In the genomic region with DNA sequence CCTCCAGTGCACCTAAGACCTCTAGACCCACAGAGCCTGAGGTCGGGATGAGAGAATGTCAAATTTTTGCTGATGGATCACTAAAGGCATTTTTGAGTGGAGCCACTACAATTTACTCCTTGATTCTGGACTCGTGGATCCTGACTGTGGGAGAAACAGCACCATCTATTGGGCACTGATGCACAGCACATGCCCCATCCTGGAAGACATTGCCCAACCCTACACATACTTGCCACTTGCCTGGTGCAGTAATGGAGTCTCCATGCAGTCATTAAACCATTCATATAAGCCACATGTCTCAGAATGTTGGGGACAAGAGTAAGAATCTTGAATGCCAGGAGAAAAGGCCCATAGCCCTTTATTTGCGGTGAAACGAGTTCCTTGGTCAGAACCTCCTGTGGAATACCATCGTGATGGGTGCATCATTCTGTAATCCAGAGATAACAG, we compare ENCODE assay signal across 8 cellular contexts.
DNase-seq lines count a peak whose midpoint lies in the region; ATAC-seq, FAIRE-seq and TF ChIP-seq lines count a peak whose summit lies in the region.

No MANE protein-coding gene starts in this region.

- DNase-seq in BJ (ENCODE audit: low read depth), result no peak
- no peak for DNase-seq in GM12892 (ENCODE audit: insufficient read length)
- no peak for DNase-seq in Panc1 (ENCODE audit: low read depth, low spot score)
- peak; percentile 33 for DNase-seq in astrocyte of the spinal cord (ENCODE audit: low read depth, low spot score)
- peak in 1 of 3 donors; percentile 42 for DNase-seq in immature natural killer cell
- DNase-seq in stimulated activated CD4-positive, alpha-beta T cell treated with anti-CD3 and anti-CD28 coated beads, Interleukin-1b, Interleukin-23, amount 100 ng/mL, for 48 hours, result peak; percentile 14

- in situ Hi-C loops in Panc1 (cut with HindIII; ENCODE audit: low pct_unique_long_range_greater_than_20kb, low sequenced_read_pairs), result no loop called here
- in situ Hi-C loops in astrocyte of the spinal cord (cut with HindIII; ENCODE audit: low sequenced_read_pairs), result no loop called here

- H3K27ac ChIP-seq in Panc1 (ENCODE audit: low read length), result no peak overlapping the region

- no peaks in the 10 kb centered on the region for H3K4me1 ChIP-seq in Panc1 (ENCODE audit: control insufficient read depth, insufficient read depth, low read length)

- POLR2A ChIA-PET in BJ (lab: Charles Lee) (no interaction called here), Panc1 (lab: Charles Lee) (no interaction called here)

- H3K36me3 ChIP-seq in BJ (ENCODE audit: control insufficient read depth, insufficient read depth, low read length) (no peaks in the 10 kb centered on the region), Panc1 (ENCODE audit: control insufficient read depth, insufficient read depth, low read length) (no peaks in the 10 kb centered on the region)

- H3K9me3 ChIP-seq in Panc1 (ENCODE audit: control insufficient read depth, insufficient read depth, low read depth, low read length), result no peaks in the 10 kb centered on the region

- intact Hi-C loops in Panc1 (cut with micrococcal nuclease; ENCODE audit: unreplicated experiment), result no loop called here

- H3K4me1 Mint-ChIP-seq in immature natural killer cell, result peaks cover 59 to 80% of the 10 kb centered on the region in 2 donors

- CTCF ChIA-PET in BJ (lab: Yijun Ruan, JAX), result interaction anchor here (0.7 to 4.7 kb wide), 4 partner anchors 38 to 160 kb away, joined by 3 to 29 read pairs (median 3); no protein-coding TSS in a partner anchor
- CTCF ChIA-PET in Panc1 (lab: Charles Lee), result no interaction called here

- no peak overlapping the region for H3K4me3 ChIP-seq in BJ (ENCODE audit: low read depth, low read length)
- H3K4me3 ChIP-seq in Panc1 (ENCODE audit: low read depth in 2 of 2, low read length in 2 of 2), result no peak overlapping the region
- no peak overlapping the region for H3K4me3 ChIP-seq in astrocyte of the spinal cord (ENCODE audit: low read depth, low read length)

- no TSS peak for BruUV-seq in Panc1 (replicated peaks; lab: Mats Ljungman, UMichigan)

- peak overlapping the region in 4 of 5 donors; percentile 22 to 74 (median 61) for H3K4me3 Mint-ChIP-seq in immature natural killer cell

- no peaks in the 10 kb centered on the region for H3K9me3 Mint-ChIP-seq in immature natural killer cell

- no peaks in the 10 kb centered on the region for H3K36me3 Mint-ChIP-seq in immature natural killer cell

- peaks cover 2 to 6% (median 4%) of the 10 kb centered on the region in 3 donors for H3K27me3 Mint-ChIP-seq in immature natural killer cell (ENCODE audit: low read depth in 3 of 3)

- ATAC-seq in Panc1 (peak; percentile 88), HG02759 (IDR thresholded peaks at IDR 0.05; ENCODE audit: unreplicated experiment) (no peak), GM19463 (IDR thresholded peaks at IDR 0.05; ENCODE audit: unreplicated experiment) (no peak)

- peak; percentile 96 for FAIRE-seq in GM12892 (lab: Jason Lieb, UNC)

- H3K27ac Mint-ChIP-seq in immature natural killer cell, result peak overlapping the region in 5 of 6 donors; percentile 66 to 85 (median 80)

- TF ChIP-seq POLR2A in GM12892 (IDR thresholded peaks at IDR 0.05; ENCODE audit: low read depth, low read length), result no peak

- H3K27me3 ChIP-seq in BJ (ENCODE audit: control insufficient read depth, insufficient read depth, low read length) (no peaks in the 10 kb centered on the region), Panc1 (ENCODE audit: control insufficient read depth, insufficient read depth, low read length) (no peaks in the 10 kb centered on the region; the same call in 1 of the 2 replicates)

- TF ChIP-seq CTCF in BJ (IDR thresholded peaks at IDR 0.05; ENCODE audit: insufficient read depth, low read depth, low read length), result peak; percentile 86
- peak; percentile 52 for TF ChIP-seq CTCF in Panc1 (IDR thresholded peaks at IDR 0.05)
- peak; percentile 87 for TF ChIP-seq CTCF in astrocyte of the spinal cord (IDR thresholded peaks at IDR 0.05; ENCODE audit: low read depth, low read length)

Comparison
In these comparisons a context has a peak if more than half of its experiments do, and no peak if none do; other contexts are left out.
1. DNase-seq: peak in astrocyte of the spinal cord (single experiment) and stimulated activated CD4-positive, alpha-beta T cell treated with anti-CD3 and anti-CD28 coated beads, Interleukin-1b, Interleukin-23, amount 100 ng/mL, for 48 hours (single experiment); none in BJ (single experiment), GM12892 (single experiment) and Panc1 (single experiment).
2. Peak in every context shown above with its lines, with median percentiles within 50 percentile points of each other: CTCF ChIP-seq.